In genomic region chr19:17243854-17244617, GRCh38 we compare ENCODE assay signal across 8 cellular contexts. TPM values are rescaled to one million over a fixed set of nuclear protein-coding genes. Genes with fewer than 3 reads are reported as not detected.
DNase-seq lines count a peak whose midpoint lies in the region; ATAC-seq, FAIRE-seq and TF ChIP-seq lines count a peak whose summit lies in the region.

No MANE protein-coding gene starts in this region.

- 2% methylated on average over 43 of the region's 50 CpGs for WGBS in hepatocyte (ENCODE audit: low lambda C conversion rate, missing lambda C conversion rate)

- intact Hi-C loops in gastrocnemius medialis (cut with DNase I; ENCODE audit: low total_unique reads), result no loop called here

- peaks cover 12% of the 10 kb centered on the region for H3K27me3 Mint-ChIP-seq in activated naive CD8-positive, alpha-beta T cell treated with anti-CD3 and anti-CD28 coated beads for 36 hours

- H3K36me3 ChIP-seq in hepatocyte (replicated peaks; ENCODE audit: insufficient read depth, low read depth) (no peaks in the 10 kb centered on the region), gastrocnemius medialis (no peaks in the 10 kb centered on the region)

- no peaks in the 10 kb centered on the region for H3K9me2 ChIP-seq in hepatocyte (replicated peaks; ENCODE audit: insufficient read depth)

- H3K9me3 Mint-ChIP-seq in activated naive CD8-positive, alpha-beta T cell treated with anti-CD3 and anti-CD28 coated beads for 36 hours, result no peaks in the 10 kb centered on the region

- DNase-seq in 8988T (peak; percentile 75), H54 (ENCODE audit: insufficient read length, low spot score) (peak; percentile 76), hepatocyte (ENCODE audit: low spot score) (peak; percentile 73), gastrocnemius medialis (peak in 1 of 2 donors; percentile 70), HuH-7 (ENCODE audit: low spot score) (no peak)
- DNase-seq in activated naive CD8-positive, alpha-beta T cell treated with anti-CD3 and anti-CD28 coated beads for 36 hours, result no peak

- H3K4me1 ChIP-seq in hepatocyte (ENCODE audit: insufficient read depth) (peaks cover 68% of the 10 kb centered on the region), gastrocnemius medialis (peaks cover 28 to 39% of the 10 kb centered on the region in 2 donors)

- H2AFZ ChIP-seq in hepatocyte, result peak overlapping the region; percentile 51

- peaks cover 31% of the 10 kb centered on the region for H4K20me1 ChIP-seq in hepatocyte (ENCODE audit: insufficient read depth, poor library complexity, severe bottlenecking)

- H3K27ac Mint-ChIP-seq in activated naive CD8-positive, alpha-beta T cell treated with anti-CD3 and anti-CD28 coated beads for 36 hours, result no peak overlapping the region

- peak overlapping the region; percentile 86 for H3K27ac ChIP-seq in hepatocyte
- peak overlapping the region; percentile 85 to 91 (median 90) for H3K27ac ChIP-seq in gastrocnemius medialis

- no peaks in the 10 kb centered on the region for H3K9me3 ChIP-seq in hepatocyte (ENCODE audit: low read depth)
- no peaks in the 10 kb centered on the region for H3K9me3 ChIP-seq in gastrocnemius medialis

- ATAC-seq in gastrocnemius medialis (peak; percentile 26 to 31), HG02938 (IDR thresholded peaks at IDR 0.05; ENCODE audit: unreplicated experiment) (no peak), GM18502 (IDR thresholded peaks at IDR 0.05; ENCODE audit: poor library complexity, unreplicated experiment) (no peak)

- peak overlapping the region; percentile 98 for H3K4me2 ChIP-seq in hepatocyte

- H3K27me3 ChIP-seq in hepatocyte (no peaks in the 10 kb centered on the region), gastrocnemius medialis (no peaks in the 10 kb centered on the region)

- H3K4me3 ChIP-seq in hepatocyte, result peak overlapping the region; percentile 95
- H3K4me3 ChIP-seq in gastrocnemius medialis, result peak overlapping the region; percentile 63 to 85 (median 73)

- TF ChIP-seq POLR2A in H54 (IDR thresholded peaks at IDR 0.05; ENCODE audit: low read depth, low read length) (0 out of 2 replicates have a peak, but pooled peaks have one; percentile 5), gastrocnemius medialis (IDR thresholded peaks at IDR 0.05) (no peak)

- peaks cover 5% of the 10 kb centered on the region for H3K4me1 Mint-ChIP-seq in activated naive CD8-positive, alpha-beta T cell treated with anti-CD3 and anti-CD28 coated beads for 36 hours

- H3K79me2 ChIP-seq in hepatocyte, result peaks cover 57% of the 10 kb centered on the region

- H3K4me3 Mint-ChIP-seq in activated naive CD8-positive, alpha-beta T cell treated with anti-CD3 and anti-CD28 coated beads for 36 hours, result peak overlapping the region; percentile 42

- TF ChIP-seq CTCF in hepatocyte (IDR thresholded peaks at IDR 0.05; ENCODE audit: poor library complexity), result no peak
- TF ChIP-seq CTCF in gastrocnemius medialis (IDR thresholded peaks at IDR 0.05 in 4 of 5, conservative IDR thresholded peaks at IDR 0.05 in 1 of 5), result no peak

- in situ Hi-C loops in gastrocnemius medialis (cut with MboI; ENCODE audit: low sequenced_read_pairs in 4 of 4), result no loop called here

- FAIRE-seq in H54 (lab: Jason Lieb, UNC), result no peak

- no peaks in the 10 kb centered on the region for H3K36me3 Mint-ChIP-seq in activated naive CD8-positive, alpha-beta T cell treated with anti-CD3 and anti-CD28 coated beads for 36 hours

RNA-seq across cellular contexts. Expression of gene NR2F6, which starts 1.7 kb away (rescaled TPM):
- total RNA-seq in activated naive CD8-positive, alpha-beta T cell treated with anti-CD3 and anti-CD28 coated beads for 36 hours, result 1 to 10 TPM; 6.9 to 7.1 TPM
- 116 and 133 TPM in 2 replicates for total RNA-seq in hepatocyte
- 157 and 169 TPM in 2 replicates for polyA plus RNA-seq in hepatocyte
- 10 to 100 TPM; 64.9 to 95.8 (median 72.0) TPM for total RNA-seq in gastrocnemius medialis

RNA-seq across cellular contexts. Expression of gene OCEL1, which starts 18.0 kb away (rescaled TPM):
- total RNA-seq in activated naive CD8-positive, alpha-beta T cell treated with anti-CD3 and anti-CD28 coated beads for 36 hours, result 10 to 100 TPM; 11.9 to 12.6 TPM
- total RNA-seq in hepatocyte (9.5 and 15.3 TPM in 2 replicates), gastrocnemius medialis (1 to 10 TPM; 3.3 to 5.8 (median 4.5) TPM)
- polyA plus RNA-seq in hepatocyte, result 44.7 and 47.7 TPM in 2 replicates

RNA-seq across cellular contexts. Expression of gene USHBP1, which starts 20.5 kb away (rescaled TPM):
- not detected for total RNA-seq in activated naive CD8-positive, alpha-beta T cell treated with anti-CD3 and anti-CD28 coated beads for 36 hours
- total RNA-seq in hepatocyte, result 3.0 TPM in 1 of 2 replicates, not detected in the other
- 0.98 and 1.2 TPM in 2 replicates for polyA plus RNA-seq in hepatocyte
- total RNA-seq in gastrocnemius medialis, result 1 to 10 TPM; 2.6 to 7.1 (median 4.1) TPM

RNA-seq across cellular contexts. Expression of gene BABAM1, which starts 23.2 kb away (rescaled TPM):
- 100 to 1,000 TPM; 107 to 112 TPM for total RNA-seq in activated naive CD8-positive, alpha-beta T cell treated with anti-CD3 and anti-CD28 coated beads for 36 hours
- 63.8 and 71.4 TPM in 2 replicates for total RNA-seq in hepatocyte
- polyA plus RNA-seq in hepatocyte, result 94.1 and 97.9 TPM in 2 replicates
- total RNA-seq in gastrocnemius medialis, result 100 to 1,000 TPM in 2 of 4 donors, 10 to 100 TPM in 2; 86.3 to 120 (median 99.4) TPM

RNA-seq across cellular contexts. Expression of gene USE1, which starts 28.9 kb away (rescaled TPM):
- total RNA-seq in activated naive CD8-positive, alpha-beta T cell treated with anti-CD3 and anti-CD28 coated beads for 36 hours, result 10 to 100 TPM; 26.5 to 27.1 TPM
- 22.4 and 26.9 TPM in 2 replicates for total RNA-seq in hepatocyte
- polyA plus RNA-seq in hepatocyte, result 42.6 and 46.7 TPM in 2 replicates
- 10 to 100 TPM; 14.1 to 39.9 (median 22.3) TPM for total RNA-seq in gastrocnemius medialis

Comparison
In these comparisons a context has a peak if more than half of its experiments do, and no peak if none do; other contexts are left out.
1. DNase-seq: peak in 8988T (single experiment), H54 (single experiment) and hepatocyte (single experiment); none in activated naive CD8-positive, alpha-beta T cell treated with anti-CD3 and anti-CD28 coated beads for 36 hours (single experiment) and HuH-7 (single experiment).
2. ATAC-seq: peak in gastrocnemius medialis (2 of 2); none in HG02938 (single experiment) and GM18502 (single experiment).
3. RNA of gene NR2F6, which starts 1.7 kb away (total RNA-seq): 116 to 133 TPM in hepatocyte and 64.9 to 95.8 TPM in gastrocnemius medialis; 6.9 to 7.1 TPM in activated naive CD8-positive, alpha-beta T cell treated with anti-CD3 and anti-CD28 coated beads for 36 hours; every median in the first group is over 4 times any median in the second.